15 cellular contexts compared by ENCODE assay signal in genomic region chr9:102911185-102911584, GRCh38.
"Had no signal": no experiment of that assay in that cellular context is flagged by ENCODE, and none has a peak within 500 bp of the region (broad histone marks: within the 10 kb centered on the region; RNA-seq: fewer than 3 reads in every experiment).

No MANE protein-coding gene starts in this region.

- H3K4me1 Mint-ChIP-seq: activated CD4-positive, alpha-beta T cell treated with anti-CD3 and anti-CD28 coated beads, Interleukin-2, amount 10 ng/mL, durations not matched to agents 24 days and 14 days; central memory CD8-positive, alpha-beta T cell; immature natural killer cell; naive thymus-derived CD8-positive, alpha-beta T cell; stimulated activated memory B cell treated with anti-CD40 and anti-IgM and Interleukin-4, amounts not matched to agents 10 μg/mL and 1 μg/mL and 100 μg/mL, for 72 hours had no signal

- H3K36me3 Mint-ChIP-seq: immature natural killer cell; naive thymus-derived CD8-positive, alpha-beta T cell; stimulated activated memory B cell treated with anti-CD40 and anti-IgM and Interleukin-4, amounts not matched to agents 10 μg/mL and 1 μg/mL and 100 μg/mL, for 72 hours had no signal

- H3K27me3 Mint-ChIP-seq: activated CD4-positive, alpha-beta T cell treated with anti-CD3 and anti-CD28 coated beads, Interleukin-2, amount 10 ng/mL, durations not matched to agents 24 days and 14 days; central memory CD8-positive, alpha-beta T cell; naive thymus-derived CD8-positive, alpha-beta T cell; stimulated activated memory B cell treated with anti-CD40 and anti-IgM and Interleukin-4, amounts not matched to agents 10 μg/mL and 1 μg/mL and 100 μg/mL, for 72 hours had no signal

- DNase-seq: activated CD4-positive, alpha-beta T cell treated with anti-CD3 and anti-CD28 coated beads, Interleukin-2, amount 10 ng/mL, durations not matched to agents 24 days and 14 days; activated CD8-positive, alpha-beta memory T cell treated with anti-CD3 and anti-CD28 coated beads, Interleukin-2, amount 50 U/mL, for 48 hours; anterior cingulate cortex; brain microvascular endothelial cell; effector CD8-positive, alpha-beta T cell; foreskin keratinocyte; immature natural killer cell; mesenchymal stem cell; naive thymus-derived CD8-positive, alpha-beta T cell; posterior cingulate gyrus; retina; T1000; thyroid gland had no signal

- H3K27ac Mint-ChIP-seq: activated CD4-positive, alpha-beta T cell treated with anti-CD3 and anti-CD28 coated beads, Interleukin-2, amount 10 ng/mL, durations not matched to agents 24 days and 14 days; immature natural killer cell; naive thymus-derived CD8-positive, alpha-beta T cell; stimulated activated memory B cell treated with anti-CD40 and anti-IgM and Interleukin-4, amounts not matched to agents 10 μg/mL and 1 μg/mL and 100 μg/mL, for 72 hours had no signal

- ATAC-seq: foreskin keratinocyte; naive thymus-derived CD8-positive, alpha-beta T cell; stimulated activated memory B cell treated with anti-CD40 and anti-IgM and Interleukin-4, amounts not matched to agents 10 μg/mL and 1 μg/mL and 100 μg/mL, for 72 hours had no signal

- H3K4me3 Mint-ChIP-seq: activated CD4-positive, alpha-beta T cell treated with anti-CD3 and anti-CD28 coated beads, Interleukin-2, amount 10 ng/mL, durations not matched to agents 24 days and 14 days; central memory CD8-positive, alpha-beta T cell; immature natural killer cell; naive thymus-derived CD8-positive, alpha-beta T cell; stimulated activated memory B cell treated with anti-CD40 and anti-IgM and Interleukin-4, amounts not matched to agents 10 μg/mL and 1 μg/mL and 100 μg/mL, for 72 hours had no signal

- H3K9me3 Mint-ChIP-seq: activated CD4-positive, alpha-beta T cell treated with anti-CD3 and anti-CD28 coated beads, Interleukin-2, amount 10 ng/mL, durations not matched to agents 24 days and 14 days had no signal
